Comparison of ENCODE assay signal across 11 cellular contexts in genomic region chr2:10977003-10977402, GRCh38.
DNase-seq lines count a peak whose midpoint lies in the region; ATAC-seq and TF ChIP-seq lines count a peak whose summit lies in the region.
"Had no signal": no experiment of that assay in that cellular context is flagged by ENCODE, and none has a peak within 500 bp of the region (broad histone marks: within the 10 kb centered on the region; RNA-seq: fewer than 3 reads in every experiment).

No MANE protein-coding gene starts in this region.

- H3K4me2 ChIP-seq in Loucy (ENCODE audit: low read depth, low read length, poor library complexity, severe bottlenecking) = peak overlapping the region; percentile 64

- no peak overlapping the region for H3K27ac ChIP-seq in esophagus muscularis mucosa (replicated peaks in 1 of 4)

- no peak for TF ChIP-seq POLR2A in esophagus muscularis mucosa (IDR thresholded peaks at IDR 0.05; ENCODE audit: low read depth)

- H3K4me1 Mint-ChIP-seq in neural crest cell = peaks cover 69% of the 10 kb centered on the region
- H3K4me1 Mint-ChIP-seq in activated CD4-positive, alpha-beta T cell treated with anti-CD3 and anti-CD28 coated beads, Interleukin-2, amount 10 ng/mL, durations not matched to agents 24 days and 14 days = no peaks in the 10 kb centered on the region
- H3K4me1 Mint-ChIP-seq: central memory CD8-positive, alpha-beta T cell had no signal

- no peaks in the 10 kb centered on the region for H3K9me3 ChIP-seq in Loucy (ENCODE audit: insufficient read depth, low read depth, low read length)
- H3K9me3 ChIP-seq in esophagus muscularis mucosa = no peaks in the 10 kb centered on the region

- intact Hi-C loops in activated CD4-positive, alpha-beta T cell treated with anti-CD3 and anti-CD28 coated beads, Interleukin-2, amount 10 ng/mL, durations not matched to agents 24 days and 14 days (cut with micrococcal nuclease) = no loop called here
- intact Hi-C loops in esophagus muscularis mucosa (cut with DNase I) = no loop called here

- no peaks in the 10 kb centered on the region for H3F3A ChIP-seq in Loucy (ENCODE audit: low read depth)

- no peak for TF ChIP-seq EP300 in esophagus muscularis mucosa (IDR thresholded peaks at IDR 0.05)

- H4K20me1 ChIP-seq in Loucy (ENCODE audit: insufficient read depth, low read length, poor library complexity, severe bottlenecking) = no peaks in the 10 kb centered on the region

- DNase-seq in Daoy (ENCODE audit: low read depth) (peak; percentile 21), amniotic epithelial cell (ENCODE audit: low read depth) (peak; percentile 6), neural crest cell (ENCODE audit: low read depth, low spot score) (no peak), esophagus muscularis mucosa (ENCODE audit: extremely low spot score) (no peak)
- DNase-seq in activated CD4-positive, alpha-beta T cell treated with anti-CD3 and anti-CD28 coated beads, Interleukin-2, amount 10 ng/mL, durations not matched to agents 24 days and 14 days = no peak
- DNase-seq: midbrain, NCI-H1436, T-helper 1 cell had no signal

- peaks cover 3% of the 10 kb centered on the region for H3K36me3 Mint-ChIP-seq in neural crest cell (ENCODE audit: low read depth)
- H3K36me3 Mint-ChIP-seq in activated CD4-positive, alpha-beta T cell treated with anti-CD3 and anti-CD28 coated beads, Interleukin-2, amount 10 ng/mL, durations not matched to agents 24 days and 14 days (ENCODE audit: low read depth) = no peaks in the 10 kb centered on the region

- H3K9me3 Mint-ChIP-seq in neural crest cell = peaks cover 4% of the 10 kb centered on the region
- no peaks in the 10 kb centered on the region for H3K9me3 Mint-ChIP-seq in activated CD4-positive, alpha-beta T cell treated with anti-CD3 and anti-CD28 coated beads, Interleukin-2, amount 10 ng/mL, durations not matched to agents 24 days and 14 days
- H3K9me3 Mint-ChIP-seq: central memory CD8-positive, alpha-beta T cell had no signal

- WGBS in esophagus muscularis mucosa = 39% methylated on average over 9 of the region's 9 CpGs

- no peaks in the 10 kb centered on the region for H3K36me3 ChIP-seq in Loucy (ENCODE audit: insufficient read depth, low read length)
- no peaks in the 10 kb centered on the region for H3K36me3 ChIP-seq in esophagus muscularis mucosa

- no peaks in the 10 kb centered on the region for H3K79me2 ChIP-seq in Loucy (ENCODE audit: insufficient read depth, low read length)

- H3K4me3 ChIP-seq in Loucy (ENCODE audit: low read length, poor library complexity, severe bottlenecking) = peak overlapping the region; percentile 37
- H3K4me3 ChIP-seq in esophagus muscularis mucosa = no peak overlapping the region

- H2AFZ ChIP-seq in Loucy (ENCODE audit: low read length) = peak overlapping the region; percentile 78

- H3K9ac ChIP-seq in Loucy (ENCODE audit: low read depth, low read length, poor library complexity, severe bottlenecking) = no peak overlapping the region

- TF ChIP-seq CTCF in Loucy (conservative IDR thresholded peaks at IDR 0.05; ENCODE audit: low read length) = no peak
- TF ChIP-seq CTCF in neural crest cell (conservative IDR thresholded peaks at IDR 0.05) = no peak
- TF ChIP-seq CTCF in esophagus muscularis mucosa (IDR thresholded peaks at IDR 0.05) = no peak

- no peaks in the 10 kb centered on the region for H3K9me2 ChIP-seq in Loucy (replicated peaks; ENCODE audit: low read depth, low read length)

- H3K27me3 Mint-ChIP-seq in neural crest cell (ENCODE audit: low read depth) = peaks cover 2% of the 10 kb centered on the region
- H3K27me3 Mint-ChIP-seq in activated CD4-positive, alpha-beta T cell treated with anti-CD3 and anti-CD28 coated beads, Interleukin-2, amount 10 ng/mL, durations not matched to agents 24 days and 14 days = peaks cover 17% of the 10 kb centered on the region

- ATAC-seq in GM18511 (IDR thresholded peaks at IDR 0.05; ENCODE audit: unreplicated experiment) = no peak

- peak overlapping the region; percentile 71 for H3K4me3 Mint-ChIP-seq in neural crest cell
- H3K4me3 Mint-ChIP-seq in activated CD4-positive, alpha-beta T cell treated with anti-CD3 and anti-CD28 coated beads, Interleukin-2, amount 10 ng/mL, durations not matched to agents 24 days and 14 days = no peak overlapping the region
- H3K4me3 Mint-ChIP-seq: central memory CD8-positive, alpha-beta T cell had no signal

- H3K27me3 ChIP-seq in Loucy (ENCODE audit: insufficient read depth, low read length, poor library complexity, severe bottlenecking) (no peaks in the 10 kb centered on the region), esophagus muscularis mucosa (peaks cover 0 to 26% (median 0%) of the 10 kb centered on the region in 4 donors)

- peaks cover 10% of the 10 kb centered on the region for H3K4me1 ChIP-seq in Loucy (ENCODE audit: insufficient read depth, low read length, poor library complexity, severe bottlenecking)
- no peaks in the 10 kb centered on the region for H3K4me1 ChIP-seq in esophagus muscularis mucosa

- peak overlapping the region; percentile 97 for H3K27ac Mint-ChIP-seq in neural crest cell (ENCODE audit: unreplicated experiment)
- H3K27ac Mint-ChIP-seq in activated CD4-positive, alpha-beta T cell treated with anti-CD3 and anti-CD28 coated beads, Interleukin-2, amount 10 ng/mL, durations not matched to agents 24 days and 14 days = no peak overlapping the region

Comparison
In these comparisons a context has a peak if more than half of its experiments do, and no peak if none do; other contexts are left out.
1. DNase-seq: peak in Daoy (single experiment) and amniotic epithelial cell (single experiment); none in neural crest cell (single experiment), activated CD4-positive, alpha-beta T cell treated with anti-CD3 and anti-CD28 coated beads, Interleukin-2, amount 10 ng/mL, durations not matched to agents 24 days and 14 days (single experiment) and esophagus muscularis mucosa (single experiment).